In the genomic region with DNA sequence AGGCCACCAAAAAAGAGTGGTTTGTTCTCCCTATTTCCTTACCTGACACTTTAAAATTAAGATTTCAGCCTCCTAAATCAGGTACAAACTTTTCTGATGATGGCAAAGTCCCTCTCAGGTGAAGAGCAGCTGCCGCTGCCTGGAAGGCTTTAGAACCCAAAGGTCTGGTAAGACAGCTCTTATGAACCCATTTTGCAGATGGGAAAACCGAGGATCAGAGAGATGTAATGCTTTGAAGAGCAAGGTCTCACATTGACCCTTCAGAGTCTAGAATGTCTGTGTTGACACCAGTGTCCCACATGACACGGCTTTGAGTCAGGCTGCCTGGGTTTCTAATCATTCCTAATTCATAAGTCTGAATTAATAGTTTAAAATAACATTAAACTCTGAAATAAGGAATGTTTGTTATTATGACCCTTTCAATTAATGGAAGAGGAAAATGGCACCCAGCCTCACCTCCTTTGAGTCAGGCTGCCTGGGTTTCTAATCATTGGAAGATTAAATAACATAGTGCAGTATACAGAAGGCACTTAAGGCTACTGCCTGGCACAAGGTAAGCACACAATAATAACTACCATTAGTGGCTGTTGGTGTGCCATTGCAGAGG, we compare ENCODE assay signal across 17 cellular contexts. TPM values are rescaled to one million over a fixed set of nuclear protein-coding genes. Genes with fewer than 3 reads are reported as not detected.
A peak's percentile ranks its signal among the peaks of the same experiment; 100 is the strongest.
DNase-seq lines count a peak whose midpoint lies in the region; ATAC-seq, FAIRE-seq and TF ChIP-seq lines count a peak whose summit lies in the region.
"Had no signal": no experiment of that assay in that cellular context is flagged by ENCODE, and none has a peak within 500 bp of the region (broad histone marks: within the 10 kb centered on the region; RNA-seq: fewer than 3 reads in every experiment).

No MANE protein-coding gene starts in this region.

- peaks cover 30% of the 10 kb centered on the region for H3K4me1 ChIP-seq in A549
- H3K4me1 ChIP-seq in neuronal stem cell (ENCODE audit: control insufficient read depth in 2 of 2, insufficient read depth in 1 of 2, low read depth in 1 of 2, low read length in 2 of 2) = peaks cover 13 to 15% of the 10 kb centered on the region in 2 donors

- no peak overlapping the region for H2BK12ac ChIP-seq in neuronal stem cell (ENCODE audit: low read length)

- DNase-seq in A549 (ENCODE audit: low read depth in 1 of 2, low spot score in 1 of 2) = no peak
- peak; percentile 7 for DNase-seq in epidermal melanocyte (ENCODE audit: insufficient read length, low spot score)
- no peak for DNase-seq in left lobe of liver (ENCODE audit: low spot score)
- DNase-seq in neuronal stem cell (ENCODE audit: low spot score) = no peak
- no peak for DNase-seq in A172 (ENCODE audit: low spot score)
- no peak for DNase-seq in DMS79 treated with DMSO at 0.1 percent for 48 hours (lab: John Stamatoyannopoulos, UW)
- DNase-seq in SK-N-DZ (ENCODE audit: low spot score) = no peak
- DNase-seq: Caco-2; CD4-positive, alpha-beta T cell; GDM1; H9 had no signal

- no peak overlapping the region for H3K9ac ChIP-seq in neuronal stem cell (ENCODE audit: low read depth, low read length, poor library complexity)
- H3K9ac ChIP-seq: BLaER1 treated with 17β-estradiol and CSF1 and Interleukin-3, amounts not matched to agents 10 nM and 100 nM had no signal

- no peak overlapping the region for H4K8ac ChIP-seq in neuronal stem cell (ENCODE audit: low read depth, low read length)

- no peak for TF ChIP-seq EP300 in A549 (IDR thresholded peaks at IDR 0.05)

- ATAC-seq in A549 (no peak), left lobe of liver (peak; percentile 28)

- peak overlapping the region; percentile 18 for H2AK5ac ChIP-seq in neuronal stem cell (ENCODE audit: low read depth, low read length)

- H3K4me3 ChIP-seq in A549 (no peak overlapping the region), neuronal stem cell (ENCODE audit: low read length in 2 of 2) (no peak overlapping the region)
- H3K4me3 ChIP-seq: BLaER1 treated with 17β-estradiol and CSF1 and Interleukin-3, amounts not matched to agents 10 nM and 100 nM had no signal

- H3K4ac ChIP-seq in neuronal stem cell (ENCODE audit: low read length) = no peak overlapping the region

- no peak overlapping the region for H2BK15ac ChIP-seq in neuronal stem cell (ENCODE audit: low read length)

- H2BK120ac ChIP-seq in neuronal stem cell (ENCODE audit: low read depth, low read length) = no peak overlapping the region

- no peaks in the 10 kb centered on the region for H3K9me3 ChIP-seq in A549
- H3K9me3 ChIP-seq in neuronal stem cell (replicated peaks in 1 of 2; ENCODE audit: control insufficient read depth in 2 of 2, insufficient read depth in 1 of 2, low read depth in 1 of 2, low read length in 2 of 2) = peaks cover 0 to 2% of the 10 kb centered on the region in 2 donors
- H3K9me3 ChIP-seq: Caco-2 had no signal

- peaks cover 2% of the 10 kb centered on the region for H3K79me1 ChIP-seq in neuronal stem cell (ENCODE audit: low read depth, low read length)

- no peak overlapping the region for H2AFZ ChIP-seq in neuronal stem cell (ENCODE audit: low read length)

- POLR2A ChIA-PET in A549 (lab: Yijun Ruan, JAX) = no interaction called here

- WGBS in A549 (ENCODE audit: missing lambda C conversion rate) = 90% methylated on average over 3 of the region's 3 CpGs
- no CpG with 5 or more reads among the region's 3 CpGs for WGBS in neuronal stem cell (ENCODE audit: extremely low coverage in 2 of 2, insufficient read length in 2 of 2, insufficient replicate concordance in 1 of 2), 2 donors

- H4K91ac ChIP-seq in neuronal stem cell (ENCODE audit: low read depth, low read length, poor library complexity) = no peak overlapping the region

- H3K27ac ChIP-seq in A549 (no peak overlapping the region; a peak in 1 of 6 replicates), neuronal stem cell (replicated peaks; ENCODE audit: low read length) (no peak overlapping the region)
- H3K27ac ChIP-seq: 22Rv1; BLaER1 treated with 17β-estradiol and CSF1 and Interleukin-3, amounts not matched to agents 10 nM and 100 nM had no signal

- CTCF ChIA-PET in A549 (lab: Yijun Ruan, JAX) = no interaction called here

- H3K4me2 ChIP-seq in A549 (no peak overlapping the region), neuronal stem cell (ENCODE audit: insufficient read depth, low read length, poor library complexity, severe bottlenecking) (no peak overlapping the region)
- H3K4me2 ChIP-seq: BLaER1 treated with 17β-estradiol and CSF1 and Interleukin-3, amounts not matched to agents 10 nM and 100 nM had no signal

- H3K23ac ChIP-seq in neuronal stem cell (ENCODE audit: low read depth, low read length, poor library complexity) = no peak overlapping the region

- no peak overlapping the region for H3K18ac ChIP-seq in neuronal stem cell (ENCODE audit: low read length)

- no peak for TF ChIP-seq CTCF in A549 (IDR thresholded peaks at IDR 0.05)

- no peak for TF ChIP-seq POLR2A in A549 (IDR thresholded peaks at IDR 0.05; ENCODE audit: low read length)

- H3K36me3 ChIP-seq in neuronal stem cell (replicated peaks in 1 of 2; ENCODE audit: control insufficient read depth in 2 of 2, insufficient read depth in 2 of 2, low read length in 2 of 2) = no peaks in the 10 kb centered on the region
- H3K36me3 ChIP-seq: BLaER1 treated with 17β-estradiol and CSF1 and Interleukin-3, amounts not matched to agents 10 nM and 100 nM had no signal

- no peak overlapping the region for H2BK5ac ChIP-seq in neuronal stem cell (ENCODE audit: low read length)

- no peak for TF ChIP-seq RAD21 in A549 (conservative IDR thresholded peaks at IDR 0.05 in 1 of 2, IDR thresholded peaks at IDR 0.05 in 1 of 2)

- H3K14ac ChIP-seq in neuronal stem cell (ENCODE audit: low read length) = no peak overlapping the region

- FAIRE-seq in A549 (lab: Jason Lieb, UNC) = no peak
- FAIRE-seq: D721Med, GM12892, GM18507, H1 had no signal

- H3K27me3 ChIP-seq in neuronal stem cell (ENCODE audit: control insufficient read depth in 3 of 3, insufficient read depth in 3 of 3, low read depth in 1 of 3, low read length in 3 of 3) = peaks cover 0 to 5% (median 0%) of the 10 kb centered on the region in 3 experiments
- H3K27me3 ChIP-seq: BLaER1 treated with 17β-estradiol and CSF1 and Interleukin-3, amounts not matched to agents 10 nM and 100 nM had no signal

TF ChIP-seq in A549, 52 proteins besides CTCF, POLR2A, EP300 and RAD21 (continues in another document):
- 0 out of 2 replicates have a peak, but pooled peaks have one; percentile 52 for TF ChIP-seq HDAC2 (IDR thresholded peaks at IDR 0.05)
- no peak for TF ChIP-seq SREBF2 (IDR thresholded peaks at IDR 0.05)

RNA-seq across cellular contexts. Expression of gene KIAA0232, which starts 27.9 kb away (rescaled TPM):
- 21.5 and 25.2 TPM in 2 replicates for polyA plus RNA-seq in A549 (2011; rRNA removed)
- 2.8 and 4.4 TPM in 2 replicates for polyA plus RNA-seq in A549 (2012; cell fraction: cytosol; rRNA removed)
- 3.7 and 5.2 TPM in 2 replicates for polyA plus RNA-seq in A549 (2012; cell fraction: nucleus; rRNA removed)
- 9.3 to 10.6 TPM (median 10.5 TPM) in 3 replicates for polyA plus RNA-seq in A549 (2017; fragmentation: RNase III; extraction: RNeasy Plus Mini Kit Qiagen cat#74134 plus additional on column Dnase treatment)
- 15.6 and 22.7 TPM in 2 replicates for polyA minus RNA-seq in A549 (2011; rRNA and poly(A)+ RNA removed)
- 16.6 TPM for total RNA-seq in left lobe of liver
- polyA plus RNA-seq in neuronal stem cell (2013, experiment 1 of 2) = 19.1 TPM
- polyA plus RNA-seq in neuronal stem cell (2013, experiment 2 of 2) = 19.2 TPM
- 21.6 and 22.6 TPM in 2 replicates for total RNA-seq in A172 (2014; rRNA removed; shearing (Covaris generic))
- polyA plus RNA-seq in SK-N-DZ (2014; cell fraction: cytosol; rRNA removed) = 9.2 and 14.0 TPM in 2 replicates
- 8.4 and 9.8 TPM in 2 replicates for polyA plus RNA-seq in SK-N-DZ (2014; cell fraction: nucleus; rRNA removed)

RNA-seq across cellular contexts. Expression of gene BLOC1S4, which starts 38.6 kb away (rescaled TPM):
- polyA plus RNA-seq in A549 (2011; rRNA removed) = 11.7 and 13.2 TPM in 2 replicates
- polyA plus RNA-seq in A549 (2012; cell fraction: cytosol; rRNA removed) = 18.8 and 26.6 TPM in 2 replicates
- polyA plus RNA-seq in A549 (2012; cell fraction: nucleus; rRNA removed) = 15.6 and 21.2 TPM in 2 replicates
- 11.4 to 13.9 TPM (median 12.6 TPM) in 3 replicates for polyA plus RNA-seq in A549 (2017; fragmentation: RNase III; extraction: RNeasy Plus Mini Kit Qiagen cat#74134 plus additional on column Dnase treatment)
- 4.0 and 4.8 TPM in 2 replicates for polyA minus RNA-seq in A549 (2011; rRNA and poly(A)+ RNA removed)
- total RNA-seq in left lobe of liver = 6.5 TPM
- 13.1 TPM for polyA plus RNA-seq in neuronal stem cell (2013, experiment 1 of 2)
- 12.4 TPM for polyA plus RNA-seq in neuronal stem cell (2013, experiment 2 of 2)
- 16.8 and 23.2 TPM in 2 replicates for total RNA-seq in A172 (2014; rRNA removed; shearing (Covaris generic))
- polyA plus RNA-seq in SK-N-DZ (2014; cell fraction: cytosol; rRNA removed) = 24.4 and 31.8 TPM in 2 replicates
- polyA plus RNA-seq in SK-N-DZ (2014; cell fraction: nucleus; rRNA removed) = 17.5 and 21.1 TPM in 2 replicates

RNA-seq across cellular contexts. Expression of gene MRFAP1L1, which starts 44.9 kb away (rescaled TPM):
- polyA plus RNA-seq in A549 (2011; rRNA removed) (42.8 and 78.2 TPM in 2 replicates), A549 (2017; fragmentation: RNase III; extraction: RNeasy Plus Mini Kit Qiagen cat#74134 plus additional on column Dnase treatment) (41.3 to 46.7 TPM (median 46.1 TPM) in 3 replicates)
- 20.7 and 30.2 TPM in 2 replicates for polyA plus RNA-seq in A549 (2012; cell fraction: cytosol; rRNA removed)
- 8.3 and 12.5 TPM in 2 replicates for polyA plus RNA-seq in A549 (2012; cell fraction: nucleus; rRNA removed)
- polyA minus RNA-seq in A549 (2011; rRNA and poly(A)+ RNA removed) = 10.5 and 13.6 TPM in 2 replicates
- 26.7 TPM for total RNA-seq in left lobe of liver
- 58.3 TPM for polyA plus RNA-seq in neuronal stem cell (2013, experiment 1 of 2)
- 58.9 TPM for polyA plus RNA-seq in neuronal stem cell (2013, experiment 2 of 2)
- total RNA-seq in A172 (2014; rRNA removed; shearing (Covaris generic)) = 71.6 and 90.6 TPM in 2 replicates
- polyA plus RNA-seq in SK-N-DZ (2014; cell fraction: cytosol; rRNA removed) = 95.9 and 120 TPM in 2 replicates
- 59.3 and 63.9 TPM in 2 replicates for polyA plus RNA-seq in SK-N-DZ (2014; cell fraction: nucleus; rRNA removed)
